In genomic region chr10:21309427-21309826, GRCh38 we compare ENCODE assay signal across 24 cellular contexts.
DNase-seq lines count a peak whose midpoint lies in the region; ATAC-seq and TF ChIP-seq lines count a peak whose summit lies in the region.
"Had no signal": no experiment of that assay in that cellular context is flagged by ENCODE, and none has a peak within 500 bp of the region (broad histone marks: within the 10 kb centered on the region; RNA-seq: fewer than 3 reads in every experiment).

No MANE protein-coding gene starts in this region.

- no peak for TF ChIP-seq POLR2A in esophagus squamous epithelium (IDR thresholded peaks at IDR 0.05)

- TF ChIP-seq CTCF in HEK293 (tag by site-specific recombination; IDR thresholded peaks at IDR 0.05) (no peak), Panc1 (IDR thresholded peaks at IDR 0.05) (no peak), esophagus squamous epithelium (IDR thresholded peaks at IDR 0.05) (no peak)

- CTCF ChIA-PET in HEK293 (lab: Yijun Ruan, JAX) (no interaction called here), Panc1 (lab: Charles Lee) (interaction anchor here (0.7 kb wide), 1 partner anchor 186 kb away, joined by 9 read pairs; no protein-coding TSS in a partner anchor)

- H3K9me3 ChIP-seq in HEK293 (ENCODE audit: control insufficient read depth, insufficient read depth, low read depth, low read length), result no peaks in the 10 kb centered on the region
- no peaks in the 10 kb centered on the region for H3K9me3 ChIP-seq in Panc1 (ENCODE audit: control insufficient read depth, insufficient read depth, low read depth, low read length)
- H3K9me3 ChIP-seq in esophagus squamous epithelium, result no peaks in the 10 kb centered on the region
- H3K9me3 ChIP-seq: BLaER1, Caco-2, SJSA1 had no signal

- H3K27me3 ChIP-seq in Panc1 (ENCODE audit: control insufficient read depth, insufficient read depth, low read length) (no peaks in the 10 kb centered on the region), esophagus squamous epithelium (no peaks in the 10 kb centered on the region)
- H3K27me3 ChIP-seq: BLaER1, SJSA1 had no signal

- no peak for DNase-seq in Panc1 (ENCODE audit: low read depth, low spot score)
- DNase-seq in iPS-NIHi11 (ENCODE audit: low spot score), result peak; percentile 13
- DNase-seq in esophagus squamous epithelium (lab: John Stamatoyannopoulos, UW), result no peak
- DNase-seq in T-helper 2 cell, result no peak
- no peak for DNase-seq in T1000 (lab: John Stamatoyannopoulos, UW)
- DNase-seq in glomerular visceral epithelial cell (ENCODE audit: extremely low spot score), result no peak
- DNase-seq: ACHN; Caco-2; CD4-positive, alpha-beta T cell; DMS 273 treated with DMSO at 0.1 percent for 48 hours; DMS79 treated with DMSO at 0.1 percent for 48 hours; KG1; NCI-H1105; NCI-H146; NCI-H2029 treated with DMSO at 0.1 percent for 48 hours; NCI-H226; NCI-H510A treated with DMSO at 0.1 percent for 48 hours; NCI-H748 treated with DMSO at 0.1 percent for 48 hours; NK-92 treated with Interleukin-12 subunit alpha and Interleukin-12 subunit beta, amount 100 ng/mL, for 24 hours had no signal

- in situ Hi-C loops in Panc1 (cut with HindIII; ENCODE audit: low pct_unique_long_range_greater_than_20kb, low sequenced_read_pairs), result no loop called here

- H3K4me1 ChIP-seq in HEK293 (ENCODE audit: control insufficient read depth, insufficient read depth, low read length) (no peaks in the 10 kb centered on the region), Panc1 (ENCODE audit: control insufficient read depth, insufficient read depth, low read length) (peaks cover 11% of the 10 kb centered on the region), esophagus squamous epithelium (peaks cover 4% of the 10 kb centered on the region in 3 donors)
- H3K4me1 ChIP-seq: BLaER1 had no signal

- H3K27ac ChIP-seq in HEK293 (ENCODE audit: extremely low read depth, low read depth, low read length) (no peak overlapping the region), Panc1 (ENCODE audit: low read length) (peak overlapping the region; percentile 25; the same call in 1 of the 2 replicates), esophagus squamous epithelium (no peak overlapping the region)
- H3K27ac ChIP-seq: BLaER1, HL-60, SJSA1 had no signal

- WGBS in esophagus squamous epithelium, 2 donors, result 58 to 75% methylated on average over 3 of the region's 3 CpGs

- intact Hi-C loops in Panc1 (cut with micrococcal nuclease; ENCODE audit: unreplicated experiment) (no loop called here), esophagus squamous epithelium (cut with DNase I) (no loop called here)

- H3K36me3 ChIP-seq in HEK293 (ENCODE audit: control insufficient read depth in 2 of 2, insufficient read depth in 1 of 2, low read length in 2 of 2) (no peaks in the 10 kb centered on the region), Panc1 (ENCODE audit: control insufficient read depth, insufficient read depth, low read length) (no peaks in the 10 kb centered on the region), esophagus squamous epithelium (no peaks in the 10 kb centered on the region)
- H3K36me3 ChIP-seq: BLaER1, SJSA1 had no signal

- no peak for ATAC-seq in Panc1
- ATAC-seq: Right ventricle myocardium inferior had no signal

- POLR2A ChIA-PET in HEK293 (lab: Yijun Ruan, JAX), result interaction anchor here (0.7 kb wide), 1 partner anchor 163 kb away, joined by 5 read pairs; no protein-coding TSS in a partner anchor
- POLR2A ChIA-PET in Panc1 (lab: Charles Lee), result no interaction called here

- H3K4me3 ChIP-seq in HEK293 (ENCODE audit: low read depth, low read length) (no peak overlapping the region), Panc1 (ENCODE audit: low read depth in 2 of 2, low read length in 2 of 2) (no peak overlapping the region), esophagus squamous epithelium (no peak overlapping the region)
- H3K4me3 ChIP-seq: BLaER1, SJSA1 had no signal

- no TSS peak for BruUV-seq in Panc1 (replicated peaks; lab: Mats Ljungman, UMichigan)

TF ChIP-seq in HEK293, 187 proteins besides CTCF, POLR2A, EP300 and RAD21:
- peak; percentile 51; the same call in 1 of the 2 replicates for TF ChIP-seq ZNF664 (tag by site-specific recombination; IDR thresholded peaks at IDR 0.05)
- TF ChIP-seq ZNF660 (tag by site-specific recombination; IDR thresholded peaks at IDR 0.05), result no peak
- TF ChIP-seq PRDM1 (tag by site-specific recombination; IDR thresholded peaks at IDR 0.05), result no peak
- no peak for TF ChIP-seq ZNF514 (tag by site-specific recombination; IDR thresholded peaks at IDR 0.05)
- TF ChIP-seq ZNF518A (tag by site-specific recombination; conservative IDR thresholded peaks at IDR 0.05; ENCODE audit: low read depth), result no peak
- TF ChIP-seq ZNF433 (tag by site-specific recombination; IDR thresholded peaks at IDR 0.05; ENCODE audit: low read depth), result no peak
- TF ChIP-seq, protein P1, sequence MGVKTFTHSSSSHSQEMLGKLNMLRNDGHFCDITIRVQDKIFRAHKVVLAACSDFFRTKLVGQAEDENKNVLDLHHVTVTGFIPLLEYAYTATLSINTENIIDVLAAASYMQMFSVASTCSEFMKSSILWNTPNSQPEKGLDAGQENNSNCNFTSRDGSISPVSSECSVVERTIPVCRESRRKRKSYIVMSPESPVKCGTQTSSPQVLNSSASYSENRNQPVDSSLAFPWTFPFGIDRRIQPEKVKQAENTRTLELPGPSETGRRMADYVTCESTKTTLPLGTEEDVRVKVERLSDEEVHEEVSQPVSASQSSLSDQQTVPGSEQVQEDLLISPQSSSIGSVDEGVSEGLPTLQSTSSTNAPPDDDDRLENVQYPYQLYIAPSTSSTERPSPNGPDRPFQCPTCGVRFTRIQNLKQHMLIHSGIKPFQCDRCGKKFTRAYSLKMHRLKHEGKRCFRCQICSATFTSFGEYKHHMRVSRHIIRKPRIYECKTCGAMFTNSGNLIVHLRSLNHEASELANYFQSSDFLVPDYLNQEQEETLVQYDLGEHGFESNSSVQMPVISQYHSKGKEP (tag by site-specific recombination; IDR thresholded peaks at IDR 0.05), result no peak
- no peak for TF ChIP-seq ZNF776 (tag by site-specific recombination; IDR thresholded peaks at IDR 0.05; ENCODE audit: borderline replicate concordance)
- no peak for TF ChIP-seq ZNF768 (tag by site-specific recombination; IDR thresholded peaks at IDR 0.05)
- TF ChIP-seq MZF1 (tag by site-specific recombination; IDR thresholded peaks at IDR 0.05; ENCODE audit: borderline replicate concordance), result 0 out of 2 replicates have a peak, but pooled peaks have one; percentile 55
- TF ChIP-seq ZNF623 (tag by site-specific recombination; IDR thresholded peaks at IDR 0.05), result no peak
- TF ChIP-seq ZNF585B (tag by site-specific recombination; IDR thresholded peaks at IDR 0.05), result no peak
- no peak for TF ChIP-seq ZNF837 (tag by site-specific recombination; IDR thresholded peaks at IDR 0.05)
- TF ChIP-seq ELK4 (IDR thresholded peaks at IDR 0.05; ENCODE audit: borderline replicate concordance, low read depth, low read length), result no peak
